ENCODE assay signal across 8 cellular contexts in the genomic region with DNA sequence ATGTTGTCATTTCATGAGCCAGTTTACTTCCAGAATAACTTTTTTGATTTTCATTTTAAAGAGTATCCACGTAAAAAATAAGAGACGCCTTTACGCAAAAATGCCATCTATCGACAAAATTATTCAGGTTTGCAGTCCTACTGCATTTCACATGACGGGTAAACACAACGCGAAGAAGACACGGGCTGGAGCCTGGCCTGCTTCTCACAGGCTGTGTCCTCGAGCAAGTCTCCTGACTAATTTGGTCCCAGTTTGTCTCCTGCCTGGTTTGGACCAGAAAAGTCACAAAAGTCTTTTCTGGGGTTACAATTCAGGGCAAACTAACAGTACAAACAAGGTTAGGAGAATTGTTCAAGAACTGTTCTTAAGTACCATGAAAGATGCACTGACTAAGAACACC. TPM values are rescaled to one million over a fixed set of nuclear protein-coding genes. Genes with fewer than 3 reads are reported as not detected.
DNase-seq lines count a peak whose midpoint lies in the region; ATAC-seq and TF ChIP-seq lines count a peak whose summit lies in the region.

No MANE protein-coding gene starts in this region.

- H3K27ac ChIP-seq in left ventricle myocardium inferior (replicated peaks) (peak overlapping the region; percentile 54), mucosa of rectum (ENCODE audit: low read depth in 2 of 2, low read length in 2 of 2) (peak overlapping the region; percentile 44 to 53), uterus (peak overlapping the region; percentile 61 to 66)

- intact Hi-C loops in left ventricle myocardium inferior (cut with micrococcal nuclease) (no loop called here), left cardiac atrium (cut with DNase I) (no loop called here), uterus (cut with DNase I; ENCODE audit: low total_unique reads) (no loop called here)

- H3K27me3 ChIP-seq in left ventricle myocardium inferior (ENCODE audit: low read depth), result no peaks in the 10 kb centered on the region
- no peaks in the 10 kb centered on the region for H3K27me3 ChIP-seq in mucosa of rectum (ENCODE audit: control insufficient read depth in 2 of 2, insufficient read depth in 2 of 2, low read length in 2 of 2)
- no peaks in the 10 kb centered on the region for H3K27me3 ChIP-seq in uterus

- no peaks in the 10 kb centered on the region for H3K27me3 Mint-ChIP-seq in activated naive CD8-positive, alpha-beta T cell

- H3K4me1 ChIP-seq in left ventricle myocardium inferior (peaks cover 72% of the 10 kb centered on the region), mucosa of rectum (ENCODE audit: control insufficient read depth in 2 of 2, insufficient read depth in 2 of 2, low read length in 2 of 2) (peaks cover 16 to 17% of the 10 kb centered on the region in 2 donors), uterus (no peaks in the 10 kb centered on the region)

- H3K36me3 ChIP-seq in left ventricle myocardium inferior (no peaks in the 10 kb centered on the region), mucosa of rectum (ENCODE audit: control insufficient read depth in 2 of 2, insufficient read depth in 2 of 2, low read length in 2 of 2) (no peaks in the 10 kb centered on the region), uterus (no peaks in the 10 kb centered on the region)

- no peaks in the 10 kb centered on the region for H3K9me3 ChIP-seq in left ventricle myocardium inferior (replicated peaks)
- H3K9me3 ChIP-seq in mucosa of rectum (ENCODE audit: control insufficient read depth in 2 of 2, low read length in 2 of 2), result no peaks in the 10 kb centered on the region
- H3K9me3 ChIP-seq in uterus, result no peaks in the 10 kb centered on the region

- no peaks in the 10 kb centered on the region for H3K9me3 Mint-ChIP-seq in activated naive CD8-positive, alpha-beta T cell (ENCODE audit: low read depth)

- H3K4me1 Mint-ChIP-seq in activated naive CD8-positive, alpha-beta T cell (ENCODE audit: low read depth), result peaks cover 91% of the 10 kb centered on the region

- H3K9ac ChIP-seq in mucosa of rectum (ENCODE audit: low read depth in 1 of 2, low read length in 2 of 2), result no peak overlapping the region

- H3K4me3 ChIP-seq in left ventricle myocardium inferior, result no peak overlapping the region
- no peak overlapping the region for H3K4me3 ChIP-seq in mucosa of rectum (ENCODE audit: low read length in 2 of 2)
- no peak overlapping the region for H3K4me3 ChIP-seq in uterus

- peak overlapping the region; percentile 98 for H3K27ac Mint-ChIP-seq in activated naive CD8-positive, alpha-beta T cell

- H3K36me3 Mint-ChIP-seq in activated naive CD8-positive, alpha-beta T cell, result peaks cover 11% of the 10 kb centered on the region

- ATAC-seq in left cardiac atrium, result no peak

- DNase-seq in left ventricle myocardium inferior (no peak), left cardiac atrium (no peak), uterus (no peak), Ammon's horn (ENCODE audit: low spot score) (no peak), NCI-H510A treated with DMSO at 0.1 percent for 48 hours (lab: John Stamatoyannopoulos, UW) (no peak), NCI-H2171 (lab: John Stamatoyannopoulos, UW) (no peak)

- peak overlapping the region; percentile 77 for H3K4me3 Mint-ChIP-seq in activated naive CD8-positive, alpha-beta T cell

- no peak for TF ChIP-seq CTCF in left ventricle myocardium inferior (IDR thresholded peaks at IDR 0.05; ENCODE audit: borderline replicate concordance)
- no peak for TF ChIP-seq CTCF in uterus (IDR thresholded peaks at IDR 0.05)

- TF ChIP-seq POLR2A in uterus (IDR thresholded peaks at IDR 0.05), result no peak

RNA-seq across cellular contexts. Expression of a gene that starts 51.7 kb away (rescaled TPM):
- total RNA-seq in left ventricle myocardium inferior (15.1 TPM), left cardiac atrium (10 to 100 TPM; 18.8 to 42.0 TPM), uterus (10 to 100 TPM; 25.6 to 62.8 (median 46.0) TPM)
